1 cellular context compared by ENCODE assay signal in genomic region chr2:150023044-150023443, GRCh38.
TF ChIP-seq lines count a peak whose summit lies in the region.

No MANE protein-coding gene starts in this region.

TF ChIP-seq in GM23338, 12 proteins besides CTCF, POLR2A, EP300 and RAD21 (continued from another document):
- no peak for TF ChIP-seq REST (IDR thresholded peaks at IDR 0.05; ENCODE audit: unreplicated experiment)
- no peak for TF ChIP-seq EZH2phosphoT487 (IDR thresholded peaks at IDR 0.05; ENCODE audit: unreplicated experiment)
- TF ChIP-seq EZH2 (IDR thresholded peaks at IDR 0.05; ENCODE audit: low read depth, unreplicated experiment) = no peak
